Comparison of ENCODE assay signal across 25 cellular contexts in genomic region chr10:103545366-103545765, GRCh38. TPM values are rescaled to one million over a fixed set of nuclear protein-coding genes. Genes with fewer than 3 reads are reported as not detected.
A peak's percentile ranks its signal among the peaks of the same experiment; 100 is the strongest.
DNase-seq lines count a peak whose midpoint lies in the region; ATAC-seq and TF ChIP-seq lines count a peak whose summit lies in the region.
"Had no signal": no experiment of that assay in that cellular context is flagged by ENCODE, and none has a peak within 500 bp of the region (broad histone marks: within the 10 kb centered on the region; RNA-seq: fewer than 3 reads in every experiment).

No MANE protein-coding gene starts in this region.

- H3K36me3 ChIP-seq in MM.1S (replicated peaks; ENCODE audit: insufficient read depth, low read length) = no peaks in the 10 kb centered on the region
- H3K36me3 ChIP-seq in right lobe of liver = no peaks in the 10 kb centered on the region
- H3K36me3 ChIP-seq in stomach = no peaks in the 10 kb centered on the region
- no peaks in the 10 kb centered on the region for H3K36me3 ChIP-seq in heart right ventricle
- H3K36me3 ChIP-seq: ascending aorta, esophagus muscularis mucosa, left ventricle myocardium inferior, SJSA1, tibial nerve had no signal

- no peak overlapping the region for H3K4me3 ChIP-seq in MM.1S (ENCODE audit: low read length)
- no peak overlapping the region for H3K4me3 ChIP-seq in right lobe of liver
- H3K4me3 ChIP-seq in stomach = no peak overlapping the region
- H3K4me3 ChIP-seq in heart right ventricle = no peak overlapping the region
- H3K4me3 ChIP-seq: ascending aorta, esophagus muscularis mucosa, left ventricle myocardium inferior, SJSA1, tibial nerve had no signal

- no peak overlapping the region for H3K9ac ChIP-seq in MM.1S (ENCODE audit: low read length)

- peak overlapping the region; percentile 6; the same call in 1 of the 2 replicates for H3K4me2 ChIP-seq in MM.1S (ENCODE audit: low read depth, low read length)

- CTCF ChIA-PET in activated CD8-positive, alpha-beta memory T cell treated with anti-CD3 and anti-CD28 coated beads, Interleukin-2, amount 10 ng/mL, durations not matched to agents 7 days and 5 days (lab: Charles Lee) = no interaction called here

- H3K27me3 ChIP-seq in MM.1S (replicated peaks; ENCODE audit: insufficient read depth, low read length) (no peaks in the 10 kb centered on the region), right lobe of liver (no peaks in the 10 kb centered on the region), stomach (no peaks in the 10 kb centered on the region), heart right ventricle (no peaks in the 10 kb centered on the region)
- H3K27me3 ChIP-seq: ascending aorta, esophagus muscularis mucosa, tibial nerve had no signal

- intact Hi-C loops in right lobe of liver (cut with DNase I) (no loop called here), stomach (cut with DNase I; ENCODE audit: low total_unique reads) (no loop called here), heart right ventricle (cut with DNase I) (no loop called here)

- H4K20me1 ChIP-seq in MM.1S (ENCODE audit: insufficient read depth, low read length) = no peaks in the 10 kb centered on the region

- H3K4me1 ChIP-seq in MM.1S (ENCODE audit: low read length) = peaks cover 28% of the 10 kb centered on the region
- peaks cover 0 to 28% (median 11%) of the 10 kb centered on the region in 4 donors for H3K4me1 ChIP-seq in right lobe of liver
- peaks cover 15 to 43% (median 35%) of the 10 kb centered on the region in 4 donors for H3K4me1 ChIP-seq in stomach
- H3K4me1 ChIP-seq in heart right ventricle = peaks cover 7 to 24% (median 12%) of the 10 kb centered on the region in 9 donors
- H3K4me1 ChIP-seq: foreskin keratinocyte had no signal

- H3K27ac Mint-ChIP-seq in activated CD8-positive, alpha-beta memory T cell treated with anti-CD3 and anti-CD28 coated beads, Interleukin-2, amount 10 ng/mL, durations not matched to agents 7 days and 5 days = no peak overlapping the region
- H3K27ac Mint-ChIP-seq: activated naive CD8-positive, alpha-beta T cell treated with anti-CD3 and anti-CD28 coated beads for 36 hours; dendritic cell treated with granulocyte-macrophage colony-stimulating factor and Interleukin-4, amounts not matched to agents 40 ng/mL and 50 ng/mL, for 4 days; stimulated activated naive CD8-positive, alpha-beta T cell treated with anti-CD3 and anti-CD28 coated beads, Interleukin-15, Interleukin-2, amounts not matched to agents 100 ng/mL and 50 ng/mL, for 24 hours had no signal

- peaks cover 12% of the 10 kb centered on the region for H3K4me1 Mint-ChIP-seq in activated CD8-positive, alpha-beta memory T cell treated with anti-CD3 and anti-CD28 coated beads, Interleukin-2, amount 10 ng/mL, durations not matched to agents 7 days and 5 days

- H3K9me2 ChIP-seq in MM.1S (replicated peaks; ENCODE audit: insufficient read depth, low read length) = no peaks in the 10 kb centered on the region

- no peaks in the 10 kb centered on the region for H3K36me3 Mint-ChIP-seq in activated CD8-positive, alpha-beta memory T cell treated with anti-CD3 and anti-CD28 coated beads, Interleukin-2, amount 10 ng/mL, durations not matched to agents 7 days and 5 days
- H3K36me3 Mint-ChIP-seq: activated naive CD8-positive, alpha-beta T cell treated with anti-CD3 and anti-CD28 coated beads for 36 hours; naive B cell had no signal

- peak; percentile 46 for DNase-seq in activated CD8-positive, alpha-beta memory T cell treated with anti-CD3 and anti-CD28 coated beads for 24 hours
- no peak for DNase-seq in activated CD8-positive, alpha-beta memory T cell treated with anti-CD3 and anti-CD28 coated beads, Interleukin-2, amount 10 ng/mL, durations not matched to agents 7 days and 5 days
- DNase-seq in MM.1S = no peak
- peak in 1 of 3 donors; percentile 76 for DNase-seq in right lobe of liver
- DNase-seq in stomach = peak; percentile 27
- DNase-seq in NAMALWA (ENCODE audit: low spot score) = no peak
- no peak for DNase-seq in heart right ventricle
- no peak for DNase-seq in activated CD4-positive, CD25-positive, alpha-beta regulatory T cell (lab: John Stamatoyannopoulos, UW)
- DNase-seq: activated CD4-positive, alpha-beta T cell treated with anti-CD3 and anti-CD28 coated beads, Interleukin-2, amount 50 U/mL, for 48 hours; activated naive CD8-positive, alpha-beta T cell treated with anti-CD3 and anti-CD28 coated beads for 36 hours; caudate nucleus; foreskin keratinocyte; left ventricle myocardium inferior; naive B cell; NCI-H1092 treated with DMSO at 0.1 percent for 48 hours; NCI-H187; NCI-H226; NCI-H748 treated with DMSO at 0.1 percent for 48 hours had no signal

- H3F3A ChIP-seq in MM.1S (ENCODE audit: insufficient read depth, low read length) = 0 out of 2 replicates have a peak, but pooled peaks cover 5% of the 10 kb centered on the region

- WGBS in right lobe of liver (ENCODE audit: insufficient coverage, low coverage, low lambda C conversion rate, missing lambda C conversion rate) = 20% methylated on average over 1 of the region's 1 CpG
- WGBS in stomach, 5 donors = 28 to 86% (median 36%) methylated on average over 1 of the region's 1 CpG
- WGBS in heart right ventricle, 2 donors = 96 to 100% methylated on average over 1 of the region's 1 CpG

- peaks cover 9% of the 10 kb centered on the region for H3K27me3 Mint-ChIP-seq in activated CD8-positive, alpha-beta memory T cell treated with anti-CD3 and anti-CD28 coated beads, Interleukin-2, amount 10 ng/mL, durations not matched to agents 7 days and 5 days

- no peak for TF ChIP-seq EP300 in stomach (IDR thresholded peaks at IDR 0.05)

- no peak overlapping the region for H3K4me3 Mint-ChIP-seq in activated CD8-positive, alpha-beta memory T cell treated with anti-CD3 and anti-CD28 coated beads, Interleukin-2, amount 10 ng/mL, durations not matched to agents 7 days and 5 days
- H3K4me3 Mint-ChIP-seq: activated naive CD8-positive, alpha-beta T cell treated with anti-CD3 and anti-CD28 coated beads for 36 hours; dendritic cell treated with granulocyte-macrophage colony-stimulating factor and Interleukin-4, amounts not matched to agents 40 ng/mL and 50 ng/mL, for 4 days; stimulated activated naive CD8-positive, alpha-beta T cell treated with anti-CD3 and anti-CD28 coated beads, Interleukin-15, Interleukin-2, amounts not matched to agents 100 ng/mL and 50 ng/mL, for 24 hours had no signal

- no peak for ATAC-seq in activated CD8-positive, alpha-beta memory T cell treated with anti-CD3 and anti-CD28 coated beads, Interleukin-2, amount 10 ng/mL, durations not matched to agents 7 days and 5 days
- peak; percentile 33 to 78 (median 52) for ATAC-seq in right lobe of liver
- ATAC-seq in heart right ventricle = no peak
- ATAC-seq: activated CD4-positive, CD25-positive, alpha-beta regulatory T cell treated with anti-CD3 and anti-CD28 coated beads, Interleukin-2, amount 50 U/mL, for 24 hours; foreskin keratinocyte had no signal

- H3K27ac ChIP-seq in MM.1S (ENCODE audit: low read length) (peak overlapping the region; percentile 8; the same call in 1 of the 2 replicates), right lobe of liver (peak overlapping the region in 2 of 3 donors; percentile 46 to 47), stomach (peak overlapping the region in 1 of 5 donors; percentile 23), heart right ventricle (no peak overlapping the region)
- H3K27ac ChIP-seq: ascending aorta, esophagus muscularis mucosa, foreskin keratinocyte, left ventricle myocardium inferior, SJSA1, tibial nerve had no signal

- TF ChIP-seq POLR2A in right lobe of liver (IDR thresholded peaks at IDR 0.05) (no peak), stomach (IDR thresholded peaks at IDR 0.05) (no peak)

- TF ChIP-seq CTCF in MM.1S (IDR thresholded peaks at IDR 0.05; ENCODE audit: low read length) = no peak
- TF ChIP-seq CTCF in right lobe of liver (IDR thresholded peaks at IDR 0.05) = no peak
- TF ChIP-seq CTCF in stomach (IDR thresholded peaks at IDR 0.05) = no peak
- no peak for TF ChIP-seq CTCF in heart right ventricle (IDR thresholded peaks at IDR 0.05)

- no peaks in the 10 kb centered on the region for H3K79me2 ChIP-seq in MM.1S (ENCODE audit: low read length)

- no peak overlapping the region for H2AFZ ChIP-seq in MM.1S (ENCODE audit: low read length)

- H3K9me3 Mint-ChIP-seq in activated CD8-positive, alpha-beta memory T cell treated with anti-CD3 and anti-CD28 coated beads, Interleukin-2, amount 10 ng/mL, durations not matched to agents 7 days and 5 days (ENCODE audit: low read depth) = no peaks in the 10 kb centered on the region
- H3K9me3 Mint-ChIP-seq: activated naive CD8-positive, alpha-beta T cell treated with anti-CD3 and anti-CD28 coated beads for 36 hours; dendritic cell treated with granulocyte-macrophage colony-stimulating factor and Interleukin-4, amounts not matched to agents 40 ng/mL and 50 ng/mL, for 4 days; naive B cell; stimulated activated naive CD8-positive, alpha-beta T cell treated with anti-CD3 and anti-CD28 coated beads, Interleukin-15, Interleukin-2, amounts not matched to agents 100 ng/mL and 50 ng/mL, for 24 hours had no signal

- no peaks in the 10 kb centered on the region for H3K9me3 ChIP-seq in MM.1S (replicated peaks; ENCODE audit: insufficient read depth, low read length)
- H3K9me3 ChIP-seq in right lobe of liver = no peaks in the 10 kb centered on the region
- H3K9me3 ChIP-seq in stomach = no peaks in the 10 kb centered on the region
- H3K9me3 ChIP-seq in heart right ventricle = no peaks in the 10 kb centered on the region
- H3K9me3 ChIP-seq: ascending aorta, esophagus muscularis mucosa, left ventricle myocardium inferior, SJSA1, tibial nerve had no signal

RNA-seq across cellular contexts. Expression of gene NEURL1, which starts 51.9 kb away (rescaled TPM):
- total RNA-seq in activated CD8-positive, alpha-beta memory T cell treated with anti-CD3 and anti-CD28 coated beads, Interleukin-2, amount 10 ng/mL, durations not matched to agents 7 days and 5 days = 1 to 10 TPM; 2.2 to 2.5 TPM
- 1 to 10 TPM in 2 of 6 experiments, under 1 TPM in 3, not detected in 1; 0.10 to 1.6 (median 0.83) TPM for total RNA-seq in right lobe of liver
- total RNA-seq in stomach = 100 to 1,000 TPM in 1 of 5 donors, 1 to 10 TPM in 3, under 1 TPM in 1; 0.89 to 136 (median 3.3) TPM
- polyA plus RNA-seq in stomach = 1 to 10 TPM; 1.2 to 9.5 (median 2.7) TPM
- total RNA-seq in heart right ventricle = 1 to 10 TPM in 1 of 10 donors, under 1 TPM in 7, not detected in 2; 0.05 to 1.0 (median 0.21) TPM
- under 1 TPM in 1 of 2 donors, not detected in 1; 0.06 TPM for polyA plus RNA-seq in heart right ventricle
- total RNA-seq: ascending aorta, SJSA1 had no signal

Comparison
In these comparisons a context has a peak if more than half of its experiments do, and no peak if none do; other contexts are left out.
1. DNase-seq: peak in activated CD8-positive, alpha-beta memory T cell treated with anti-CD3 and anti-CD28 coated beads for 24 hours (single experiment) and stomach (single experiment); none in activated CD8-positive, alpha-beta memory T cell treated with anti-CD3 and anti-CD28 coated beads, Interleukin-2, amount 10 ng/mL, durations not matched to agents 7 days and 5 days (single experiment), MM.1S (single experiment), NAMALWA (single experiment), heart right ventricle (0 of 2) and activated CD4-positive, CD25-positive, alpha-beta regulatory T cell (0 of 4).
2. ATAC-seq: peak in right lobe of liver (4 of 4); none in activated CD8-positive, alpha-beta memory T cell treated with anti-CD3 and anti-CD28 coated beads, Interleukin-2, amount 10 ng/mL, durations not matched to agents 7 days and 5 days (single experiment) and heart right ventricle (0 of 8).
3. H3K27ac ChIP-seq: peak in MM.1S (single experiment) and right lobe of liver (2 of 3); none in heart right ventricle (0 of 10).